19 cellular contexts compared by ENCODE assay signal in the genomic region with DNA sequence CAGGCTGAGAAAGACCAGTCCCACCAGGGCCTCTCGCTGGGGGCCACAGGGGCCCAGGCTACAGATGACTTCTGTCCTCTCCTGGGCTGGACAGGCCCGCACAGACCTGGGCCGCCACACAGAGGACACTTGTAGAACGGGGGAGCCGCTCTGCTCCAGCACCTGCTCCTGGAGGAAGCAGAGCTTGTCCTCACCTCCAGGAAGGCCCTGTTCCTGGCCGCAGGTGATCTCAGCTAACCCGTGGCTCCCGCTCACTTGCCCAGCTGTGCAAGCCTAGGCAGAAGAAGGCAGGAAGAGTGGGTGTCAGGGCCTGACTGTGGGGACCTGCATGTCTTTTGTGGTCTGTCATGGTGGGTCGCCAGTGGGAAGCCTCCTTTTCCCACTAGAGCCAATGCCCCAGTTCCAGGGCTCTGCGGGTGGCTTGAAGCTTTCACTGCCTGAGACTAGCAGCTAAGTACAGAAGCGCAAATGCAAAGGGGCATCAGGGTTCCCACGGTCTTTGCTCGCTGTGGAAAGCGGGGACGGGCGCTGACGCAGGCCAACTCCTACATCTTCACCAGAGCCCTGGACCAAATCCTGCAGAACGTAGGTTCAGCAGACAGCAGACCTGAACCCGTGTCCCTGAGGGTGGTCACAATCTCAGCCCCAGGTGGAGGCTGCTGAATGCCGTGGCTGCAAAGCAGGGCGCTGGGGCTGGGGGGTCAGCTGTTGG. TPM values are rescaled to one million over a fixed set of nuclear protein-coding genes. Genes with fewer than 3 reads are reported as not detected.
DNase-seq lines count a peak whose midpoint lies in the region; ATAC-seq and TF ChIP-seq lines count a peak whose summit lies in the region.
"Had no signal": no experiment of that assay in that cellular context is flagged by ENCODE, and none has a peak within 500 bp of the region (broad histone marks: within the 10 kb centered on the region; RNA-seq: fewer than 3 reads in every experiment).

No MANE protein-coding gene starts in this region.

- ATAC-seq in right cardiac atrium: peak; percentile 26 to 41
- no peak for ATAC-seq in Right ventricle myocardium inferior
- ATAC-seq in omental fat pad (ENCODE audit: low FRiP score): peak; percentile 23
- ATAC-seq in upper lobe of right lung: peak; percentile 32
- ATAC-seq: activated naive CD4-positive, alpha-beta T cell treated with anti-CD3 and anti-CD28 coated beads, Interleukin-2, amount 50 U/mL, for 72 hours had no signal

- WGBS in right cardiac atrium: 74% methylated on average over 21 of the region's 21 CpGs
- WGBS in mesendoderm (ENCODE audit: extremely low coverage, insufficient coverage, low lambda C conversion rate): no CpG with 5 or more reads among the region's 21 CpGs
- 49 to 80% methylated on average over 1 to 21 of the region's 21 CpGs for WGBS in transverse colon (ENCODE audit: low coverage in 1 of 2), 2 donors

- H3K9me3 ChIP-seq in right cardiac atrium (ENCODE audit: control insufficient read depth, low read length) (no peaks in the 10 kb centered on the region), upper lobe of right lung (no peaks in the 10 kb centered on the region), transverse colon (no peaks in the 10 kb centered on the region)
- H3K9me3 ChIP-seq: vagina had no signal

- TF ChIP-seq CTCF in coronary artery (IDR thresholded peaks at IDR 0.05) (no peak), omental fat pad (IDR thresholded peaks at IDR 0.05) (no peak), upper lobe of right lung (IDR thresholded peaks at IDR 0.05) (no peak), transverse colon (IDR thresholded peaks at IDR 0.05) (no peak)

- H3K36me3 ChIP-seq in upper lobe of right lung (no peaks in the 10 kb centered on the region), mesendoderm (ENCODE audit: control insufficient read depth, insufficient read depth, low read length) (no peaks in the 10 kb centered on the region), transverse colon (no peaks in the 10 kb centered on the region)
- H3K36me3 ChIP-seq: vagina had no signal

- intact Hi-C loops in right cardiac atrium (cut with DNase I): no loop called here
- intact Hi-C loops in Right ventricle myocardium inferior (cut with DNase I): no loop called here
- intact Hi-C loops in upper lobe of right lung (cut with DNase I): no loop called here
- intact Hi-C loops in transverse colon (cut with DNase I; ENCODE audit: low total_unique reads): no loop called here

- H3K27me3 ChIP-seq in right cardiac atrium (ENCODE audit: control insufficient read depth, insufficient read depth): no peaks in the 10 kb centered on the region
- no peaks in the 10 kb centered on the region for H3K27me3 ChIP-seq in upper lobe of right lung
- no peaks in the 10 kb centered on the region for H3K27me3 ChIP-seq in mesendoderm (ENCODE audit: insufficient read depth, low read length, poor library complexity)
- H3K27me3 ChIP-seq in transverse colon: peaks cover 28% of the 10 kb centered on the region
- H3K27me3 ChIP-seq: vagina had no signal

- H4K8ac ChIP-seq in mesendoderm (ENCODE audit: low read depth, low read length): no peak overlapping the region

- peak in 2 of 3 donors; percentile 31 to 40 for DNase-seq in right cardiac atrium
- no peak for DNase-seq in Right ventricle myocardium inferior (ENCODE audit: missing footprints)
- DNase-seq in coronary artery (ENCODE audit: low spot score): peak; percentile 72
- no peak for DNase-seq in omental fat pad (ENCODE audit: low spot score)
- DNase-seq in upper lobe of right lung: peak; percentile 58
- no peak for DNase-seq in mesendoderm
- DNase-seq in transverse colon: no peak
- DNase-seq in NCI-H1417 treated with DMSO at 0.1 percent for 48 hours (lab: John Stamatoyannopoulos, UW): no peak
- DNase-seq: ACHN; activated CD4-positive, alpha-beta T cell treated with anti-CD3 and anti-CD28 coated beads for 48 hours; aorta; KBM-7; NCI-H1694 treated with DMSO at 0.1 percent for 48 hours; SHP77; stimulated activated CD4-positive, alpha-beta T cell treated with anti-CD3 and anti-CD28 coated beads, Interleukin-4, amount 100 ng/mL, for 1 hour; T-helper 1 cell had no signal

- H3K79me2 ChIP-seq in mesendoderm (ENCODE audit: control insufficient read depth, insufficient read depth, low read length): peaks cover 1% of the 10 kb centered on the region

- H3K18ac ChIP-seq in mesendoderm (ENCODE audit: low read length): no peak overlapping the region

- H3K27ac ChIP-seq in right cardiac atrium (ENCODE audit: low read length): no peak overlapping the region
- H3K27ac ChIP-seq in coronary artery: no peak overlapping the region
- no peak overlapping the region for H3K27ac ChIP-seq in upper lobe of right lung
- no peak overlapping the region for H3K27ac ChIP-seq in mesendoderm (ENCODE audit: low read depth, low read length)
- H3K27ac ChIP-seq in transverse colon: no peak overlapping the region
- H3K27ac ChIP-seq: C4-2B, vagina had no signal

- no peaks in the 10 kb centered on the region for H3K4me1 ChIP-seq in right cardiac atrium (ENCODE audit: control insufficient read depth, insufficient read depth, low read length)
- no peaks in the 10 kb centered on the region for H3K4me1 ChIP-seq in upper lobe of right lung
- peaks cover 1% of the 10 kb centered on the region for H3K4me1 ChIP-seq in mesendoderm (ENCODE audit: control insufficient read depth, low read depth, low read length)
- H3K4me1 ChIP-seq in transverse colon: no peaks in the 10 kb centered on the region
- H3K4me1 ChIP-seq: vagina had no signal

- in situ Hi-C loops in transverse colon (cut with MboI; ENCODE audit: low pct_ligation_motif_present in 1 of 4, low pct_unique_long_range_greater_than_20kb in 1 of 4, low sequenced_read_pairs in 3 of 4): no loop called here

- no peak for TF ChIP-seq POLR2A in transverse colon (IDR thresholded peaks at IDR 0.05)

- no peak overlapping the region for H3K56ac ChIP-seq in mesendoderm (ENCODE audit: low read length)

- no peak overlapping the region for H2BK15ac ChIP-seq in mesendoderm (replicated peaks; ENCODE audit: low read depth)

- no peak overlapping the region for H2AK5ac ChIP-seq in mesendoderm (ENCODE audit: low read length)

- H3K4me3 ChIP-seq in right cardiac atrium (ENCODE audit: low read length) (no peak overlapping the region), coronary artery (no peak overlapping the region), upper lobe of right lung (no peak overlapping the region), mesendoderm (ENCODE audit: low read length) (no peak overlapping the region), transverse colon (no peak overlapping the region)
- H3K4me3 ChIP-seq: vagina had no signal

- H2BK5ac ChIP-seq in mesendoderm (ENCODE audit: low read length): no peak overlapping the region

- no peak overlapping the region for H3K4me2 ChIP-seq in mesendoderm (ENCODE audit: low read length)

- H3K9ac ChIP-seq in mesendoderm (ENCODE audit: low read length): no peak overlapping the region

- H2BK120ac ChIP-seq in mesendoderm (ENCODE audit: low read depth, low read length): no peak overlapping the region

- no peak overlapping the region for H4K5ac ChIP-seq in mesendoderm (ENCODE audit: low read length)

- no peak for TF ChIP-seq EP300 in transverse colon (IDR thresholded peaks at IDR 0.05; ENCODE audit: low read depth)

- no peak overlapping the region for H3K4ac ChIP-seq in mesendoderm (ENCODE audit: low read depth, low read length)

- no peak overlapping the region for H3K23ac ChIP-seq in mesendoderm (ENCODE audit: low read length)

- peaks cover 9% of the 10 kb centered on the region for H3K79me1 ChIP-seq in mesendoderm (ENCODE audit: low read length)

RNA-seq across cellular contexts. Expression of a gene that starts 8.8 kb away (rescaled TPM):
- 10 to 100 TPM; 10.4 to 19.1 (median 11.9) TPM for total RNA-seq in right cardiac atrium
- 8.4 TPM for polyA plus RNA-seq in right cardiac atrium
- 10.5 TPM for total RNA-seq in Right ventricle myocardium inferior
- total RNA-seq in omental fat pad: 10 to 100 TPM in 3 of 4 donors, 1 to 10 TPM in 1; 5.5 to 29.3 (median 13.0) TPM
- 30.3 TPM for total RNA-seq in upper lobe of right lung
- 14.9 TPM for polyA plus RNA-seq in mesendoderm (2013, experiment 1 of 2)
- 14.7 TPM for polyA plus RNA-seq in mesendoderm (2013, experiment 2 of 2)
- 100 to 1,000 TPM in 2 of 4 donors, 10 to 100 TPM in 2; 56.0 to 195 (median 109) TPM for total RNA-seq in transverse colon

RNA-seq across cellular contexts. Expression of a gene that starts 55.4 kb away (rescaled TPM):
- total RNA-seq in right cardiac atrium (1 to 10 TPM; 6.0 to 7.7 (median 6.6) TPM), Right ventricle myocardium inferior (5.6 TPM), omental fat pad (1 to 10 TPM; 3.0 to 8.0 (median 6.3) TPM), upper lobe of right lung (12.3 TPM), transverse colon (10 to 100 TPM in 2 of 4 donors, 1 to 10 TPM in 2; 5.9 to 24.3 (median 11.7) TPM)
- 5.3 TPM for polyA plus RNA-seq in right cardiac atrium
- polyA plus RNA-seq in mesendoderm (2013, experiment 1 of 2): 0.67 TPM
- polyA plus RNA-seq in mesendoderm (2013, experiment 2 of 2): 0.73 TPM

Comparison
In these comparisons a context has a peak if more than half of its experiments do, and no peak if none do; other contexts are left out.
1. DNase-seq: peak in right cardiac atrium (2 of 3), coronary artery (single experiment) and upper lobe of right lung (single experiment); none in Right ventricle myocardium inferior (single experiment), omental fat pad (single experiment), mesendoderm (single experiment), transverse colon (single experiment) and NCI-H1417 treated with DMSO at 0.1 percent for 48 hours (single experiment).